In the genomic region with DNA sequence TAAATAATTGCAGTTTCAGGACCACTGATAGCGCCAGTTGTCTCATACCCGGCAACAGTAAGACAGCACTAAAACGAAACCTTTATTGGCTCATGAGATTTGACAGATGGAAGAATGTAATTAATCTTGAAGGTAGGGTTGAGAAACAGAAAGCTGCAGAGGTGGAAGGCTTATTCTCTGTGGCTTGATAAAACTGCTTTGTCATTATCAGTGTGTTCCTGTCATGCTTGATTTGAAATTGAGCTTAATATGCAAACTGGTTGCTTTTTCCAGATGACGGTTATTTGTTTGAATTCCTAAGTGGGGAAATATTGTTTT, we compare ENCODE assay signal across 8 cellular contexts. TPM values are rescaled to one million over a fixed set of nuclear protein-coding genes. Genes with fewer than 3 reads are reported as not detected.
DNase-seq lines count a peak whose midpoint lies in the region; ATAC-seq, FAIRE-seq and TF ChIP-seq lines count a peak whose summit lies in the region.

No MANE protein-coding gene starts in this region.

- BruUV-seq in K562 (replicated peaks; lab: Mats Ljungman, UMichigan) = no TSS peak

- no peak for TF ChIP-seq POLR2A in K562 (conservative IDR thresholded peaks at IDR 0.05)

- H3K9me3 ChIP-seq in K562 (replicated peaks; ENCODE audit: control insufficient read depth, insufficient read depth, low read depth, low read length) (no peaks in the 10 kb centered on the region), keratinocyte (ENCODE audit: control insufficient read depth, low read depth, low read length) (no peaks in the 10 kb centered on the region)

- H3K27me3 Mint-ChIP-seq in activated CD4-positive, alpha-beta T cell treated with anti-CD3 and anti-CD28 coated beads, Interleukin-2, amount 10 ng/mL, durations not matched to agents 24 days and 14 days = peaks cover 11% of the 10 kb centered on the region
- no peaks in the 10 kb centered on the region for H3K27me3 Mint-ChIP-seq in stimulated activated naive CD8-positive, alpha-beta T cell treated with anti-CD3 and anti-CD28 coated beads, Interleukin-15, Interleukin-2, amounts not matched to agents 100 ng/mL and 50 ng/mL, for 24 hours

- H3K4me2 ChIP-seq in K562 (ENCODE audit: insufficient read depth, low read length) (peak overlapping the region; percentile 89), keratinocyte (ENCODE audit: control insufficient read depth, extremely low read depth, insufficient read depth, low read depth, low read length) (peak overlapping the region; percentile 97)

- CTCF ChIA-PET in K562 (lab: Yijun Ruan, JAX; ENCODE audit: low intra/inter-chr PET ratio) = no interaction called here

- no peaks in the 10 kb centered on the region for H3K9me3 Mint-ChIP-seq in activated CD4-positive, alpha-beta T cell treated with anti-CD3 and anti-CD28 coated beads, Interleukin-2, amount 10 ng/mL, durations not matched to agents 24 days and 14 days
- H3K9me3 Mint-ChIP-seq in stimulated activated naive CD8-positive, alpha-beta T cell treated with anti-CD3 and anti-CD28 coated beads, Interleukin-15, Interleukin-2, amounts not matched to agents 100 ng/mL and 50 ng/mL, for 24 hours = no peaks in the 10 kb centered on the region

- peak overlapping the region; percentile 76 for H3K4me3 ChIP-seq in K562
- peak overlapping the region; percentile 85 to 95 (median 91) for H3K4me3 ChIP-seq in keratinocyte (ENCODE audit: control insufficient read depth in 2 of 3, extremely low read depth in 1 of 3, insufficient read depth in 2 of 3, low read depth in 1 of 3, low read length in 3 of 3)

- H3K27me3 ChIP-seq in K562 (ENCODE audit: control insufficient read depth in 2 of 2, insufficient read depth in 2 of 2, low read length in 2 of 2) = no peaks in the 10 kb centered on the region
- H3K27me3 ChIP-seq in keratinocyte (ENCODE audit: control insufficient read depth, extremely low read depth, insufficient read depth, low read length) = no peaks in the 10 kb centered on the region

- no peak overlapping the region for H2AFZ ChIP-seq in K562 (ENCODE audit: low read depth, low read length)
- H2AFZ ChIP-seq in keratinocyte (ENCODE audit: control insufficient read depth, low read length) = no peak overlapping the region

- no peak for TF ChIP-seq RAD21 in K562 (CRISPR knock-in tag; conservative IDR thresholded peaks at IDR 0.05 in 1 of 2, IDR thresholded peaks at IDR 0.05 in 1 of 2)

- H4K20me1 ChIP-seq in K562 (replicated peaks; ENCODE audit: control insufficient read depth, insufficient read depth, low read length) = peaks cover 18% of the 10 kb centered on the region
- peaks cover 4% of the 10 kb centered on the region for H4K20me1 ChIP-seq in keratinocyte (ENCODE audit: control insufficient read depth, extremely low read depth, insufficient read depth, low read length)

- 1% methylated on average over 4 of the region's 4 CpGs for WGBS in K562 (ENCODE audit: insufficient coverage, low coverage, missing lambda C conversion rate)

- H3K4me1 ChIP-seq in K562 (replicated peaks in 1 of 2; ENCODE audit: control insufficient read depth in 2 of 2, insufficient read depth in 2 of 2, low read length in 2 of 2) (peaks cover 22 to 26% of the 10 kb centered on the region in 2 experiments), keratinocyte (ENCODE audit: control insufficient read depth, extremely low read depth, insufficient read depth, low read length) (peaks cover 34% of the 10 kb centered on the region)

- ATAC-seq in K562 (peak; percentile 1; the same call in 1 of the 3 replicates), GM21423 (IDR thresholded peaks at IDR 0.05; ENCODE audit: unreplicated experiment) (no peak)

- peaks cover 8% of the 10 kb centered on the region for H3K36me3 Mint-ChIP-seq in activated CD4-positive, alpha-beta T cell treated with anti-CD3 and anti-CD28 coated beads, Interleukin-2, amount 10 ng/mL, durations not matched to agents 24 days and 14 days (ENCODE audit: low read depth)
- peaks cover 11% of the 10 kb centered on the region for H3K36me3 Mint-ChIP-seq in stimulated activated naive CD8-positive, alpha-beta T cell treated with anti-CD3 and anti-CD28 coated beads, Interleukin-15, Interleukin-2, amounts not matched to agents 100 ng/mL and 50 ng/mL, for 24 hours (ENCODE audit: low read depth)

- H3K27ac ChIP-seq in K562 (ENCODE audit: extremely low read depth, low read depth, low read length) = peak overlapping the region; percentile 77
- H3K27ac ChIP-seq in keratinocyte (ENCODE audit: control insufficient read depth, insufficient read depth, low read length) = no peak overlapping the region

- in situ Hi-C loops in K562 (cut with MboI) = no loop called here

- peaks cover 68% of the 10 kb centered on the region for H3K79me2 ChIP-seq in K562 (ENCODE audit: control insufficient read depth, insufficient read depth, low read length)
- peaks cover 5% of the 10 kb centered on the region for H3K79me2 ChIP-seq in keratinocyte (ENCODE audit: control insufficient read depth, insufficient read depth, low read length)

- TF ChIP-seq CTCF in K562 (IDR thresholded peaks at IDR 0.05 in 2 of 3, conservative IDR thresholded peaks at IDR 0.05 in 1 of 3; ENCODE audit: insufficient read depth in 2 of 3, low read depth in 1 of 3, low read length in 3 of 3) (no peak), keratinocyte (optimal IDR thresholded peaks at IDR 0.05 in 1 of 3, IDR thresholded peaks at IDR 0.05 in 1 of 3, conservative IDR thresholded peaks at IDR 0.05 in 1 of 3; ENCODE audit: extremely low read depth in 1 of 3, insufficient read depth in 2 of 3, low read length in 3 of 3) (no peak)

- H3K9ac ChIP-seq in K562 (ENCODE audit: insufficient read depth in 1 of 2, low read depth in 2 of 2, low read length in 2 of 2) (peak overlapping the region in 1 of 2 experiments; percentile 83; a peak in 3 of 4 replicates), keratinocyte (ENCODE audit: control insufficient read depth, extremely low read depth, insufficient read depth, low read length) (no peak overlapping the region)

- peak; percentile 78 for DNase-seq in activated CD4-positive, alpha-beta T cell treated with anti-CD3 and anti-CD28 coated beads, Interleukin-2, amount 10 ng/mL, durations not matched to agents 24 days and 14 days
- DNase-seq in activated CD4-positive, alpha-beta T cell treated with anti-CD3 and anti-CD28 coated beads for 4 hours = no peak
- DNase-seq in NCI-H69 (lab: John Stamatoyannopoulos, UW) = peak; percentile 46
- peak in 2 of 4 experiments; percentile 27 to 34 for DNase-seq in K562 (ENCODE audit: extremely low read depth in 1 of 4, low spot score in 3 of 4)
- no peak for DNase-seq in keratinocyte (ENCODE audit: low read depth, low spot score)
- no peak for DNase-seq in stimulated activated naive CD4-positive, alpha-beta T cell treated with Interleukin-2 at 50 U/mL for 16 hours (lab: John Stamatoyannopoulos, UW)

- H3K9me1 ChIP-seq in K562 (ENCODE audit: control insufficient read depth, insufficient read depth, low read length) (no peaks in the 10 kb centered on the region), keratinocyte (ENCODE audit: control insufficient read depth, extremely low read depth, insufficient read depth, low read length) (peaks cover 2% of the 10 kb centered on the region)

- peak overlapping the region; percentile 26 for H3K27ac Mint-ChIP-seq in activated CD4-positive, alpha-beta T cell treated with anti-CD3 and anti-CD28 coated beads, Interleukin-2, amount 10 ng/mL, durations not matched to agents 24 days and 14 days
- H3K27ac Mint-ChIP-seq in stimulated activated naive CD8-positive, alpha-beta T cell treated with anti-CD3 and anti-CD28 coated beads, Interleukin-15, Interleukin-2, amounts not matched to agents 100 ng/mL and 50 ng/mL, for 24 hours = peak overlapping the region; percentile 50

- no peak for TF ChIP-seq EP300 in K562 (IDR thresholded peaks at IDR 0.05; ENCODE audit: low read length)

- POLR2A ChIA-PET in K562 (lab: Yijun Ruan, JAX) = interaction anchor here (0.6 to 1.3 kb wide), 10 partner anchors 9 to 493 kb away, joined by 3 to 5 read pairs (median 3); a partner anchor contains a TSS

- dilution Hi-C loops in keratinocyte (cut with MboI; ENCODE audit: extremely low pct_ligation_motif_present, low sequenced_read_pairs) = no loop called here

- intact Hi-C loops in activated CD4-positive, alpha-beta T cell treated with anti-CD3 and anti-CD28 coated beads, Interleukin-2, amount 10 ng/mL, durations not matched to agents 24 days and 14 days (cut with micrococcal nuclease) = loop anchor here (5.0 kb wide), 2 partner anchors 38 to 118 kb away; a partner anchor contains a TSS
- intact Hi-C loops in K562 (cut with micrococcal nuclease) = loop anchor here (2.0 to 5.0 kb wide), 2 partner anchors 37 to 138 kb away; a partner anchor contains a TSS

- H3K4me1 Mint-ChIP-seq in activated CD4-positive, alpha-beta T cell treated with anti-CD3 and anti-CD28 coated beads, Interleukin-2, amount 10 ng/mL, durations not matched to agents 24 days and 14 days = peaks cover 36% of the 10 kb centered on the region
- H3K4me1 Mint-ChIP-seq in stimulated activated naive CD8-positive, alpha-beta T cell treated with anti-CD3 and anti-CD28 coated beads, Interleukin-15, Interleukin-2, amounts not matched to agents 100 ng/mL and 50 ng/mL, for 24 hours (ENCODE audit: low read depth) = peaks cover 58% of the 10 kb centered on the region

- H3K36me3 ChIP-seq in K562 (ENCODE audit: control insufficient read depth, insufficient read depth, low read length) (peaks cover 45% of the 10 kb centered on the region), keratinocyte (ENCODE audit: control insufficient read depth in 2 of 2, extremely low read depth in 1 of 2, insufficient read depth in 2 of 2, low read length in 2 of 2) (peaks cover 0 to 4% of the 10 kb centered on the region in 2 experiments)

- peak overlapping the region; percentile 89 for H3K4me3 Mint-ChIP-seq in activated CD4-positive, alpha-beta T cell treated with anti-CD3 and anti-CD28 coated beads, Interleukin-2, amount 10 ng/mL, durations not matched to agents 24 days and 14 days
- peak overlapping the region; percentile 90 for H3K4me3 Mint-ChIP-seq in stimulated activated naive CD8-positive, alpha-beta T cell treated with anti-CD3 and anti-CD28 coated beads, Interleukin-15, Interleukin-2, amounts not matched to agents 100 ng/mL and 50 ng/mL, for 24 hours

- FAIRE-seq in K562 (lab: Jason Lieb, UNC) (no peak), keratinocyte (lab: Jason Lieb, UNC) (peak; percentile 29)

RNA-seq across cellular contexts. Expression of a gene that starts 1.3 kb away (rescaled TPM):
- total RNA-seq in activated CD4-positive, alpha-beta T cell treated with anti-CD3 and anti-CD28 coated beads, Interleukin-2, amount 10 ng/mL, durations not matched to agents 24 days and 14 days = 16.9 and 18.8 TPM in 2 replicates
- 998 and 1,046 TPM in 2 replicates for total RNA-seq in K562 (2011; cell fraction: chromatin; rRNA removed; ENCODE audit: low replicate concordance)
- total RNA-seq in K562 (2011; cell fraction: nucleolus; rRNA removed) = 668 and 698 TPM in 2 replicates
- total RNA-seq in K562 (2011; cell fraction: nucleoplasm; rRNA removed) = 746 and 878 TPM in 2 replicates
- total RNA-seq in K562 (2014; rRNA removed) = 71.7 and 82.2 TPM in 2 replicates
- total RNA-seq in K562 (2014; rRNA removed; fragmentation: Illumina TruSeq; extraction: Trizol) = 75.5 and 89.2 TPM in 2 replicates
- 54.9 and 56.1 TPM in 2 replicates for total RNA-seq in K562 (2015; rRNA removed; fragmentation: Illumina TruSeq; extraction: Trizol)
- 127 and 141 TPM in 2 replicates for total RNA-seq in K562 (2021)
- polyA plus RNA-seq in K562 (2011; rRNA removed) = 102 and 104 TPM in 2 replicates
- 101 and 137 TPM in 2 replicates for polyA plus RNA-seq in K562 (2011; cell fraction: cytosol; rRNA removed)
- polyA plus RNA-seq in K562 (2011; cell fraction: nucleus; rRNA removed) = 300 and 643 TPM in 2 replicates
- 77.1 and 103 TPM in 2 replicates for polyA plus RNA-seq in K562 (2012)
- 143 and 158 TPM in 2 replicates for polyA plus RNA-seq in K562 (2014; fragmentation: Illumina TruSeq; extraction: Trizol)
- 10 to 100 TPM; 11.8 to 46.3 TPM for polyA plus RNA-seq in K562 (2014; fragmentation: Nextera tagmentation; extraction: Ambion mirVana)
- 62.7 and 80.3 TPM in 2 replicates for polyA plus RNA-seq in K562 (2014; rRNA removed)
- 165 and 302 TPM in 2 replicates for polyA minus RNA-seq in K562 (2011; rRNA and poly(A)+ RNA removed)
- 41.3 and 104 TPM in 2 replicates for polyA minus RNA-seq in K562 (2011; cell fraction: cytosol; rRNA and poly(A)+ RNA removed)
- polyA minus RNA-seq in K562 (2011; cell fraction: nucleus; rRNA and poly(A)+ RNA removed) = 181 and 232 TPM in 2 replicates
- polyA plus RNA-seq in keratinocyte = 24.0 to 43.7 TPM (median 41.9 TPM) in 3 replicates
- 81.1 TPM for polyA plus RNA-seq in keratinocyte (2011; ENCODE audit: low read depth)
- polyA plus RNA-seq in keratinocyte (2011; cell fraction: cytosol; rRNA removed) = 29.9 and 32.5 TPM in 2 replicates
- polyA plus RNA-seq in keratinocyte (2011; cell fraction: nucleus; rRNA removed) = 212 and 232 TPM in 2 replicates
- polyA plus RNA-seq in keratinocyte (2012; ENCODE audit: low replicate concordance) = 33.5 and 52.8 TPM in 2 replicates
- polyA minus RNA-seq in keratinocyte = 112 to 261 TPM (median 142 TPM) in 3 replicates
- 34.3 TPM for polyA minus RNA-seq in keratinocyte (2011; cell fraction: cytosol; rRNA and poly(A)+ RNA removed)
- 203 and 207 TPM in 2 replicates for polyA minus RNA-seq in keratinocyte (2011; cell fraction: nucleus; rRNA and poly(A)+ RNA removed)

RNA-seq across cellular contexts. Expression of a gene that starts 36.9 kb away (rescaled TPM):
- total RNA-seq in activated CD4-positive, alpha-beta T cell treated with anti-CD3 and anti-CD28 coated beads, Interleukin-2, amount 10 ng/mL, durations not matched to agents 24 days and 14 days = 2.4 and 2.7 TPM in 2 replicates
- total RNA-seq in K562 (2011; cell fraction: chromatin; rRNA removed; ENCODE audit: low replicate concordance) = 11.6 and 29.3 TPM in 2 replicates
- 22.9 and 29.9 TPM in 2 replicates for total RNA-seq in K562 (2011; cell fraction: nucleolus; rRNA removed)
- total RNA-seq in K562 (2011; cell fraction: nucleoplasm; rRNA removed) = 18.6 and 22.2 TPM in 2 replicates
- total RNA-seq in K562 (2014; rRNA removed) (126 and 135 TPM in 2 replicates), K562 (2014; rRNA removed; fragmentation: Illumina TruSeq; extraction: Trizol) (56.1 and 57.8 TPM in 2 replicates), K562 (2015; rRNA removed; fragmentation: Illumina TruSeq; extraction: Trizol) (74.5 and 80.0 TPM in 2 replicates), K562 (2021) (143 and 162 TPM in 2 replicates)
- polyA plus RNA-seq in K562 (2011; rRNA removed) (44.6 and 60.0 TPM in 2 replicates), K562 (2014; fragmentation: Illumina TruSeq; extraction: Trizol) (77.6 and 93.7 TPM in 2 replicates), K562 (2014; fragmentation: Nextera tagmentation; extraction: Ambion mirVana) (1 to 10 TPM; 6.8 to 8.6 TPM), K562 (2014; rRNA removed) (72.9 and 92.8 TPM in 2 replicates), keratinocyte (172 to 237 TPM (median 190 TPM) in 3 replicates)
- polyA plus RNA-seq in K562 (2011; cell fraction: cytosol; rRNA removed) = 39.4 and 107 TPM in 2 replicates
- polyA plus RNA-seq in K562 (2011; cell fraction: nucleus; rRNA removed) = 8.0 and 16.1 TPM in 2 replicates
- polyA plus RNA-seq in K562 (2012) = 74.3 and 99.4 TPM in 2 replicates
- 34.7 and 64.3 TPM in 2 replicates for polyA minus RNA-seq in K562 (2011; rRNA and poly(A)+ RNA removed)
- 81.5 and 110 TPM in 2 replicates for polyA minus RNA-seq in K562 (2011; cell fraction: cytosol; rRNA and poly(A)+ RNA removed)
- 9.4 and 9.6 TPM in 2 replicates for polyA minus RNA-seq in K562 (2011; cell fraction: nucleus; rRNA and poly(A)+ RNA removed)
- 43.7 TPM for polyA plus RNA-seq in keratinocyte (2011; ENCODE audit: low read depth)
- 134 and 236 TPM in 2 replicates for polyA plus RNA-seq in keratinocyte (2011; cell fraction: cytosol; rRNA removed)
- polyA plus RNA-seq in keratinocyte (2011; cell fraction: nucleus; rRNA removed) = 203 and 264 TPM in 2 replicates
- 65.9 and 369 TPM in 2 replicates for polyA plus RNA-seq in keratinocyte (2012; ENCODE audit: low replicate concordance)
- 128 to 158 TPM (median 146 TPM) in 3 replicates for polyA minus RNA-seq in keratinocyte
- polyA minus RNA-seq in keratinocyte (2011; cell fraction: cytosol; rRNA and poly(A)+ RNA removed) = 419 TPM
- 148 and 193 TPM in 2 replicates for polyA minus RNA-seq in keratinocyte (2011; cell fraction: nucleus; rRNA and poly(A)+ RNA removed)

Comparison
In these comparisons a context has a peak if more than half of its experiments do, and no peak if none do; other contexts are left out.
1. DNase-seq: peak in activated CD4-positive, alpha-beta T cell treated with anti-CD3 and anti-CD28 coated beads, Interleukin-2, amount 10 ng/mL, durations not matched to agents 24 days and 14 days (single experiment) and NCI-H69 (single experiment); none in activated CD4-positive, alpha-beta T cell treated with anti-CD3 and anti-CD28 coated beads for 4 hours (0 of 2), keratinocyte (single experiment) and stimulated activated naive CD4-positive, alpha-beta T cell treated with Interleukin-2 at 50 U/mL for 16 hours (single experiment).